8 cellular contexts compared by ENCODE assay signal in the genomic region with DNA sequence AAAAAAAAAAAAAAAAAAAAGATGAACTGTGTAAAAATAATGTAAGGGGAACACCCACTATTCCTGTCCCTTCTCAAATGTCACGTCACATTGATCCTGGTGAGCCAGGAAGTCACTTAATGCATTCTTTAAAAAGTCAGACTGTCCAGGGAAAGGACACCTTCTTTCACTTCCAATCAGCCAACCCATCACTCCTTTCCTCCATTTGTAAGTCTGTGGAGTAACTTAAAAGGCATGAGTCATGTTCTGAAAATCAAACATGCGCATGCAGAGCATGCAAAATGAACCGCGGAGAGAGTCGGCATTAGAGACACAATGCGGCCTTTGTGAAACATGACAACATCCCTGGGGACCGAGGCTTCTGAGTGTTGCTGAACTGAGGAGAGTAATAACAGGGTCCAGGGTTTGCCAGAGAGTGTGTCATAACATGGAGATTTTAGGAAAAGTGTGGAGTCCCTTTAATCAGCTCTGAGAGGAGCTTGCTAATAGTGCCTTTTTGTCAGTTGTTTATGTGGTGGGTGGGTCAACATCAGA.
A peak's percentile ranks its signal among the peaks of the same experiment; 100 is the strongest.
DNase-seq lines count a peak whose midpoint lies in the region; ATAC-seq and TF ChIP-seq lines count a peak whose summit lies in the region.

No MANE protein-coding gene starts in this region.

- peak overlapping the region; percentile 50 for H2AFZ ChIP-seq in trophoblast cell (ENCODE audit: insufficient read depth, low read length, poor library complexity)

- peaks cover 14% of the 10 kb centered on the region for H3K79me1 ChIP-seq in trophoblast cell (ENCODE audit: low read length)

- H3K23ac ChIP-seq in trophoblast cell (ENCODE audit: low read length) = no peak overlapping the region

- H3K27me3 Mint-ChIP-seq in CD4-positive, alpha-beta T cell = peaks cover 10% of the 10 kb centered on the region

- H3K27ac Mint-ChIP-seq in CD4-positive, alpha-beta T cell = no peak overlapping the region

- no peak overlapping the region for H3K4me3 ChIP-seq in GM12864 (ENCODE audit: low read depth, low read length)
- H3K4me3 ChIP-seq in fibroblast of pulmonary artery (replicated peaks; ENCODE audit: low read depth, low read length) = no peak overlapping the region
- no peak overlapping the region for H3K4me3 ChIP-seq in trophoblast cell (ENCODE audit: low read depth, low read length)

- peaks cover 3% of the 10 kb centered on the region for H3K79me2 ChIP-seq in trophoblast cell (ENCODE audit: control insufficient read depth, insufficient read depth, low read length, poor library complexity)

- no peaks in the 10 kb centered on the region for H3K36me3 Mint-ChIP-seq in CD4-positive, alpha-beta T cell (ENCODE audit: low read depth)

- intact Hi-C loops in CD4-positive, alpha-beta T cell (cut with DNase I, micrococcal nuclease) = no loop called here

- H4K8ac ChIP-seq in trophoblast cell (ENCODE audit: low read depth, low read length) = no peak overlapping the region

- TF ChIP-seq CTCF in GM12864 (IDR thresholded peaks at IDR 0.05; ENCODE audit: low read depth, low read length, missing control alignments) (no peak), fibroblast of pulmonary artery (IDR thresholded peaks at IDR 0.05; ENCODE audit: low read length, missing control alignments) (no peak)
- TF ChIP-seq CTCF in CD4-positive, alpha-beta T cell (IDR thresholded peaks at IDR 0.05) = no peak

- peak overlapping the region; percentile 76 for H2BK120ac ChIP-seq in trophoblast cell (ENCODE audit: insufficient read depth, low read length, poor library complexity)

- peak overlapping the region; percentile 15 for H2BK12ac ChIP-seq in trophoblast cell (ENCODE audit: low read length)

- no peak overlapping the region for H3K9ac ChIP-seq in trophoblast cell (ENCODE audit: low read length)

- no peaks in the 10 kb centered on the region for H3K36me3 ChIP-seq in trophoblast cell (ENCODE audit: control insufficient read depth in 1 of 2, insufficient read depth in 2 of 2, low read length in 2 of 2)

- POLR2A ChIA-PET in CD4-positive, alpha-beta T cell (lab: Charles Lee) = no interaction called here

- H3K9me3 Mint-ChIP-seq in CD4-positive, alpha-beta T cell = no peaks in the 10 kb centered on the region

- CTCF ChIA-PET in CD4-positive, alpha-beta T cell (lab: Charles Lee) = interaction anchor here (0.6 kb wide), 1 partner anchor 13 kb away, joined by 3 read pairs; no protein-coding TSS in a partner anchor

- H3K18ac ChIP-seq in trophoblast cell (ENCODE audit: low read length) = no peak overlapping the region

- ATAC-seq in HG02588 (IDR thresholded peaks at IDR 0.05; ENCODE audit: unreplicated experiment) = peak; percentile 80
- ATAC-seq in CD4-positive, alpha-beta T cell (ENCODE audit: poor library complexity) = no peak

- H3K9me3 ChIP-seq in trophoblast cell (ENCODE audit: insufficient read depth, low read depth, low read length) = no peaks in the 10 kb centered on the region
- no peaks in the 10 kb centered on the region for H3K9me3 ChIP-seq in CD4-positive, alpha-beta T cell (ENCODE audit: control insufficient read depth, low read length)

- peak overlapping the region; percentile 81 for H3K27ac ChIP-seq in trophoblast cell (ENCODE audit: low read depth, low read length)
- no peak overlapping the region for H3K27ac ChIP-seq in CD4-positive, alpha-beta T cell (ENCODE audit: low read depth, low read length)

- H3K4ac ChIP-seq in trophoblast cell (ENCODE audit: low read depth, low read length) = no peak overlapping the region

- DNase-seq in GM12864 (ENCODE audit: low read depth) (peak; percentile 42), NCI-H2171 treated with DMSO at 0.1 percent for 48 hours (lab: John Stamatoyannopoulos, UW) (peak; percentile 67), fibroblast of pulmonary artery (ENCODE audit: low read depth) (peak; percentile 58), trophoblast cell (peak; percentile 5 to 37), GM19238 (ENCODE audit: insufficient read length, low spot score) (no peak), DMS114 treated with DMSO at 0.1 percent for 48 hours (lab: John Stamatoyannopoulos, UW; ENCODE audit: unreplicated experiment) (no peak)
- no peak for DNase-seq in CD4-positive, alpha-beta T cell

- H3K4me2 ChIP-seq in trophoblast cell (ENCODE audit: low read length) = peak overlapping the region; percentile 23

- H3K27me3 ChIP-seq in trophoblast cell (ENCODE audit: insufficient read depth, low read length) = no peaks in the 10 kb centered on the region
- H3K27me3 ChIP-seq in CD4-positive, alpha-beta T cell (ENCODE audit: control insufficient read depth, insufficient read depth, low read length) = no peaks in the 10 kb centered on the region

- H4K91ac ChIP-seq in trophoblast cell (ENCODE audit: low read depth, low read length) = no peak overlapping the region

- peaks cover 4 to 10% of the 10 kb centered on the region in 2 experiments for H3K4me1 ChIP-seq in trophoblast cell (ENCODE audit: control insufficient read depth in 1 of 2, insufficient read depth in 2 of 2, low read length in 2 of 2)

- no peak overlapping the region for H4K12ac ChIP-seq in trophoblast cell (ENCODE audit: low read depth, low read length)

- H2BK5ac ChIP-seq in trophoblast cell (ENCODE audit: low read depth, low read length, poor library complexity) = no peak overlapping the region

- H3K4me1 Mint-ChIP-seq in CD4-positive, alpha-beta T cell (ENCODE audit: low read depth) = no peaks in the 10 kb centered on the region

- H3K14ac ChIP-seq in trophoblast cell (ENCODE audit: low read length) = no peak overlapping the region

- H3K4me3 Mint-ChIP-seq in CD4-positive, alpha-beta T cell = no peak overlapping the region

- H2AK5ac ChIP-seq in trophoblast cell (ENCODE audit: low read length) = no peak overlapping the region

- no CpG with 5 or more reads among the region's 7 CpGs for WGBS in trophoblast cell (ENCODE audit: extremely low coverage, insufficient coverage, insufficient read length)

Comparison
In these comparisons a context has a peak if more than half of its experiments do, and no peak if none do; other contexts are left out.
1. DNase-seq: peak in GM12864 (single experiment), NCI-H2171 treated with DMSO at 0.1 percent for 48 hours (single experiment), fibroblast of pulmonary artery (single experiment) and trophoblast cell (2 of 2); none in GM19238 (single experiment), DMS114 treated with DMSO at 0.1 percent for 48 hours (single experiment) and CD4-positive, alpha-beta T cell (0 of 10).